1 cellular context compared by ENCODE assay signal in the genomic region with DNA sequence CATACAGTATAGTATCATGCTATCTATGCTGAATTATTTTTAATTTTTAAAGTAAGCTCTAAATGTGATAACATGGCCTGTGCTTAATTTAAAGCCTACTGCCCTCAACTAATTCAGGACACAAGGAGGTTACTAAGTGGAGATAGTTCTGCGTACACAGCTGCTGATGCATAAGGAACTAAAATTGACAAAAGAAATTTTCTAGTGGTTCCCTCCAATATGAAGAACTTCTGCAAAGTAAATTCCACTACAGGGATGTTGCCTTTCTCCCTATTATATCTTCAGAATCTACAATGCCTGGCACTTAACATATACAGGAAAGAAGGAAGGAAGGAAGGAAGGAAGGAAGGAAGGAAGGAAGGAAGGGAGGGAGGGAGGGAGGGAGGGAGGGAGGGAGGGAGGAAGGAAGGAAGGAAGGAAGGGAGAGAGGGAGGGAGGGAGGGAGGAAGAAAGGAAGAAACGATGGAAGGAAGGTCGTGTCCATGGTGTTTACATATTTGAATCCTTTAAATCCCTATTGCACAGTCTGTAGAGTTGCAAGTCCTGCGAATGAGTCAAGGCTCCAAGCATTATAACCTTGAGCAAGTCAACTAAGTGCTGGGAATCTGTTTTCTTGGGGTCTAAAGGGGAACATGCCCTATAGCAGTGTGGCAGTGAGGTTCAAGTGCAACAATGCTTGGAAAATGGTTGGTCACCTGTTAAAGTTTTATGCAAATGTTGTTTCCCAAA.
A peak's percentile ranks its signal among the peaks of the same experiment; 100 is the strongest.
TF ChIP-seq lines count a peak whose summit lies in the region.

No MANE protein-coding gene starts in this region.

TF ChIP-seq in K562, 482 proteins besides CTCF, POLR2A, EP300 and RAD21:
- TF ChIP-seq ILK (tag; IDR thresholded peaks at IDR 0.05; ENCODE audit: borderline replicate concordance, low read depth) (no peak), EGR1 (conservative IDR thresholded peaks at IDR 0.05) (no peak), NR2F6 (CRISPR knock-in tag; IDR thresholded peaks at IDR 0.05) (no peak), PCBP1 (IDR thresholded peaks at IDR 0.05; ENCODE audit: low read depth, low read length, poor library complexity, severe bottlenecking) (peak; percentile 33), PCBP2 (IDR thresholded peaks at IDR 0.05; ENCODE audit: low read depth, low read length, poor library complexity, severe bottlenecking) (peak; percentile 61), DNMT1 (IDR thresholded peaks at IDR 0.05) (no peak)
